Comparison of ENCODE assay signal across 1 cellular context in the genomic region with DNA sequence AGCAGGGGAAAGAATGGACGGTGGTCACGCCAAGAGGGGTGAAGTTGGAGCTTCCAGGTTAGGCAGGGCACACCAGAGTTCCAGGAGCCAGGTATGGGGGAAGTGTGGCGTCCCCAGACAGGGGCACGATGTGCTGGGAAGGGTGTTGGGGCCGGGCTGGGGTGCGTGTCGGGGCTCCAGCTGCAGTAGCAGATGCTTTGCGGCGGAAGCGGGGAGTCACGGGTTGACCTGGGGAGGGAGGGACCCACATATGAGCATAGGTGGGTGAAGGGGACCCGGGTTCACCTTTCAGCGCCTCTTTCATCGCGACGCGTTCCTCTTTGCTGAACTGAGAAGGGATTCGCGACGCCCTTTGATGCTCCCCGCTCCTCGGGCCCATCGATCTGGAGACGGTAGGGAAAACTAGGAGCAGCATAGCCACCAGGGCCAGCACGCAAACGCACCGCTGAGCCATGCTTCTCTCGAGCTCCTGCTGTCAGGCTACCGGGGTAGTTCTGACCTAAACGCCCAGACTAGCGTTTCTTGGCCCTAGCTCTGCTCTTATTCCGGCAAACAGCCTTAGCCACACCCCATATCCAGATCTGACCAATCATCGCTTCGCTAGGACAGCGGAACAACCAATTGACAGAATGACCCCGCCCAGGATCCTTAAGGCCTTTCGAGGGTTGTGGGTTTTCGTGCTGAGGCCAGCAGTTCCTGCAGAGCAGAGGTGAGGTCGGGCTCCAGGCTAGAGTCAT.
TF ChIP-seq lines count a peak whose summit lies in the region.

A gene with protein sequence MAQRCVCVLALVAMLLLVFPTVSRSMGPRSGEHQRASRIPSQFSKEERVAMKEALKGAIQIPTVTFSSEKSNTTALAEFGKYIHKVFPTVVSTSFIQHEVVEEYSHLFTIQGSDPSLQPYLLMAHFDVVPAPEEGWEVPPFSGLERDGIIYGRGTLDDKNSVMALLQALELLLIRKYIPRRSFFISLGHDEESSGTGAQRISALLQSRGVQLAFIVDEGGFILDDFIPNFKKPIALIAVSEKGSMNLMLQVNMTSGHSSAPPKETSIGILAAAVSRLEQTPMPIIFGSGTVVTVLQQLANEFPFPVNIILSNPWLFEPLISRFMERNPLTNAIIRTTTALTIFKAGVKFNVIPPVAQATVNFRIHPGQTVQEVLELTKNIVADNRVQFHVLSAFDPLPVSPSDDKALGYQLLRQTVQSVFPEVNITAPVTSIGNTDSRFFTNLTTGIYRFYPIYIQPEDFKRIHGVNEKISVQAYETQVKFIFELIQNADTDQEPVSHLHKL (minus strand): TSS at position 514 of the 737 bp plus-strand sequence. CDS start 60 bp downstream, at position 454.

TF ChIP-seq in H1, 55 proteins besides CTCF, POLR2A, EP300 and RAD21:
- no peak for TF ChIP-seq CHD1 (IDR thresholded peaks at IDR 0.05; ENCODE audit: low read depth, low read length)
- peak; percentile 14; the same call in 1 of the 2 replicates for TF ChIP-seq SP1 (IDR thresholded peaks at IDR 0.05; ENCODE audit: low read depth, low read length)
- no peak for TF ChIP-seq JUN (IDR thresholded peaks at IDR 0.05; ENCODE audit: low read depth, low read length)
- no peak for TF ChIP-seq BACH1 (IDR thresholded peaks at IDR 0.05; ENCODE audit: low read length)
- no peak for TF ChIP-seq POU5F1 (IDR thresholded peaks at IDR 0.05; ENCODE audit: low read depth, low read length)
- no peak for TF ChIP-seq CBX5 (IDR thresholded peaks at IDR 0.05; ENCODE audit: low read depth, low read length)
- no peak for TF ChIP-seq RBBP5 (IDR thresholded peaks at IDR 0.05; ENCODE audit: borderline replicate concordance, low read depth, low read length)
- peak; percentile 11; the same call in 1 of the 2 replicates for TF ChIP-seq TBP (IDR thresholded peaks at IDR 0.05; ENCODE audit: low read depth, low read length)
- TF ChIP-seq MAFK (IDR thresholded peaks at IDR 0.05; ENCODE audit: low read depth, low read length): peak; percentile 2; the same call in 1 of the 2 replicates
- no peak for TF ChIP-seq KDM5A (IDR thresholded peaks at IDR 0.05; ENCODE audit: low read length)
- no peak for TF ChIP-seq SP2 (IDR thresholded peaks at IDR 0.05; ENCODE audit: low read length)
